1 cellular context compared by ENCODE assay signal in genomic region chr1:89670168-89670567, GRCh38.
TF ChIP-seq lines count a peak whose summit lies in the region.

No MANE protein-coding gene starts in this region.

TF ChIP-seq in SK-N-SH, 30 proteins besides CTCF, POLR2A, EP300 and RAD21 (continued from another document):
- TF ChIP-seq FOSL2 (IDR thresholded peaks at IDR 0.05; ENCODE audit: borderline replicate concordance, low read depth) (no peak), RXRA (IDR thresholded peaks at IDR 0.05; ENCODE audit: borderline replicate concordance, low read depth) (no peak), TAF1 (IDR thresholded peaks at IDR 0.05; ENCODE audit: borderline replicate concordance, low read depth, low read length) (no peak)
